In genomic region chr15:55394694-55395093, GRCh38 we compare ENCODE assay signal across 20 cellular contexts. TPM values are rescaled to one million over a fixed set of nuclear protein-coding genes. Genes with fewer than 3 reads are reported as not detected.
DNase-seq lines count a peak whose midpoint lies in the region; ATAC-seq and TF ChIP-seq lines count a peak whose summit lies in the region.
"Had no signal": no experiment of that assay in that cellular context is flagged by ENCODE, and none has a peak within 500 bp of the region (broad histone marks: within the 10 kb centered on the region; RNA-seq: fewer than 3 reads in every experiment).

No MANE protein-coding gene starts in this region.

- peaks cover 0 to 1% (median 0%) of the 10 kb centered on the region in 3 donors for H3K27me3 Mint-ChIP-seq in CD14-positive monocyte (ENCODE audit: low read depth in 3 of 3)
- no peaks in the 10 kb centered on the region for H3K27me3 Mint-ChIP-seq in naive thymus-derived CD4-positive, alpha-beta T cell
- H3K27me3 Mint-ChIP-seq: activated B cell treated with CpG ODN at 0.5 μM for 24 hours; activated naive CD8-positive, alpha-beta T cell treated with anti-CD3 and anti-CD28 coated beads, Interleukin-2, amount 10 ng/mL, durations not matched to agents 7 days and 5 days; CD4-positive, CD25-positive, alpha-beta regulatory T cell had no signal

- no peak overlapping the region for H3K27ac ChIP-seq in naive thymus-derived CD4-positive, alpha-beta T cell (ENCODE audit: low read depth, low read length)
- peak overlapping the region in 1 of 10 donors; percentile 60 for H3K27ac ChIP-seq in heart right ventricle
- H3K27ac ChIP-seq: esophagus squamous epithelium, thoracic aorta had no signal

- H3K4me3 Mint-ChIP-seq in CD14-positive monocyte, result peak overlapping the region; percentile 21 to 68
- H3K4me3 Mint-ChIP-seq in naive thymus-derived CD4-positive, alpha-beta T cell, result no peak overlapping the region
- H3K4me3 Mint-ChIP-seq: activated B cell treated with CpG ODN at 0.5 μM for 24 hours; activated CD8-positive, alpha-beta T cell treated with anti-CD3 and anti-CD28 coated beads, Interleukin-2, amount 10 ng/mL, durations not matched to agents 7 days and 5 days; activated naive CD8-positive, alpha-beta T cell treated with anti-CD3 and anti-CD28 coated beads, Interleukin-2, amount 10 ng/mL, durations not matched to agents 7 days and 5 days; activated T-cell treated with anti-CD3 and anti-CD28 coated beads, Interleukin-2, amount 50 U/mL, for 72 hours; stimulated activated effector memory CD8-positive, alpha-beta T cell treated with anti-CD3 and anti-CD28 coated beads, Interleukin-12 subunit alpha, Interleukin-12 subunit beta, amount 100 ng/mL, for 72 hours; T-helper 1 cell treated with Interleukin-12 subunit alpha and Interleukin-12 subunit beta and Interleukin-4 antibody, amounts not matched to agents 30 μg/mL and 1 μg/mL, for 36 hours had no signal

- peaks cover 60% of the 10 kb centered on the region for H3K4me1 Mint-ChIP-seq in CD14-positive monocyte
- H3K4me1 Mint-ChIP-seq in naive thymus-derived CD4-positive, alpha-beta T cell, result peaks cover 0 to 36% (median 29%) of the 10 kb centered on the region in 7 donors
- H3K4me1 Mint-ChIP-seq: activated B cell treated with CpG ODN at 0.5 μM for 24 hours had no signal

- no peak overlapping the region for H3K4me3 ChIP-seq in naive thymus-derived CD4-positive, alpha-beta T cell (ENCODE audit: low read length)
- H3K4me3 ChIP-seq in heart right ventricle, result no peak overlapping the region
- H3K4me3 ChIP-seq: esophagus squamous epithelium, thoracic aorta had no signal

- peak; percentile 31 for ATAC-seq in naive thymus-derived CD4-positive, alpha-beta T cell
- ATAC-seq in heart right ventricle, result no peak
- ATAC-seq: activated CD8-positive, alpha-beta T cell treated with anti-CD3 and anti-CD28 coated beads, Interleukin-2, amount 10 ng/mL, durations not matched to agents 7 days and 5 days; activated T-cell treated with anti-CD3 and anti-CD28 coated beads, Interleukin-2, amount 50 U/mL, for 72 hours; stimulated activated effector memory CD8-positive, alpha-beta T cell treated with anti-CD3 and anti-CD28 coated beads, Interleukin-12 subunit alpha, Interleukin-12 subunit beta, amount 100 ng/mL, for 72 hours had no signal

- TF ChIP-seq CTCF in CD14-positive monocyte (IDR thresholded peaks at IDR 0.05) (no peak), heart right ventricle (IDR thresholded peaks at IDR 0.05) (no peak)

- H3K27me3 ChIP-seq in naive thymus-derived CD4-positive, alpha-beta T cell (ENCODE audit: control insufficient read depth in 2 of 2, insufficient read depth in 2 of 2, low read length in 2 of 2), result no peaks in the 10 kb centered on the region
- no peaks in the 10 kb centered on the region for H3K27me3 ChIP-seq in heart right ventricle
- H3K27me3 ChIP-seq: esophagus squamous epithelium had no signal

- no peaks in the 10 kb centered on the region for H3K4me1 ChIP-seq in naive thymus-derived CD4-positive, alpha-beta T cell (ENCODE audit: control insufficient read depth in 2 of 2, insufficient read depth in 2 of 2, low read length in 2 of 2)
- peaks cover 0 to 30% (median 0%) of the 10 kb centered on the region in 9 donors for H3K4me1 ChIP-seq in heart right ventricle
- H3K4me1 ChIP-seq: esophagus squamous epithelium had no signal

- peak overlapping the region; percentile 72 to 92 (median 89) for H3K27ac Mint-ChIP-seq in CD14-positive monocyte
- peak overlapping the region in 1 of 9 donors; percentile 47 for H3K27ac Mint-ChIP-seq in naive thymus-derived CD4-positive, alpha-beta T cell
- H3K27ac Mint-ChIP-seq: activated B cell treated with CpG ODN at 0.5 μM for 24 hours; activated CD8-positive, alpha-beta T cell treated with anti-CD3 and anti-CD28 coated beads, Interleukin-2, amount 10 ng/mL, durations not matched to agents 7 days and 5 days; activated naive CD8-positive, alpha-beta T cell treated with anti-CD3 and anti-CD28 coated beads, Interleukin-2, amount 10 ng/mL, durations not matched to agents 7 days and 5 days; activated T-cell treated with anti-CD3 and anti-CD28 coated beads, Interleukin-2, amount 50 U/mL, for 72 hours; CD4-positive, CD25-positive, alpha-beta regulatory T cell; stimulated activated effector memory CD8-positive, alpha-beta T cell treated with anti-CD3 and anti-CD28 coated beads, Interleukin-12 subunit alpha, Interleukin-12 subunit beta, amount 100 ng/mL, for 72 hours; T-helper 1 cell treated with Interleukin-12 subunit alpha and Interleukin-12 subunit beta and Interleukin-4 antibody, amounts not matched to agents 30 μg/mL and 1 μg/mL, for 36 hours had no signal

- intact Hi-C loops in CD14-positive monocyte (cut with micrococcal nuclease) (no loop called here), heart right ventricle (cut with DNase I) (no loop called here)
- intact Hi-C loops in naive thymus-derived CD4-positive, alpha-beta T cell (cut with micrococcal nuclease), result no loop called here

- no peaks in the 10 kb centered on the region for H3K36me3 ChIP-seq in naive thymus-derived CD4-positive, alpha-beta T cell (ENCODE audit: control insufficient read depth in 2 of 3, insufficient read depth in 3 of 3, low read length in 3 of 3)
- peaks cover 0 to 5% (median 0%) of the 10 kb centered on the region in 9 donors for H3K36me3 ChIP-seq in heart right ventricle
- H3K36me3 ChIP-seq: thoracic aorta had no signal

- H3K9me3 Mint-ChIP-seq in CD14-positive monocyte, result peaks cover 1 to 8% (median 5%) of the 10 kb centered on the region in 7 donors
- H3K9me3 Mint-ChIP-seq in naive thymus-derived CD4-positive, alpha-beta T cell, result peaks cover 0 to 10% (median 3%) of the 10 kb centered on the region in 11 donors
- H3K9me3 Mint-ChIP-seq: activated B cell treated with CpG ODN at 0.5 μM for 24 hours; activated T-cell treated with anti-CD3 and anti-CD28 coated beads, Interleukin-2, amount 50 U/mL, for 72 hours; stimulated activated effector memory CD8-positive, alpha-beta T cell treated with anti-CD3 and anti-CD28 coated beads, Interleukin-12 subunit alpha, Interleukin-12 subunit beta, amount 100 ng/mL, for 72 hours had no signal

- DNase-seq in CD14-positive monocyte (ENCODE audit: low spot score) (peak; percentile 55), MV-4-11 (lab: John Stamatoyannopoulos, UW) (peak; percentile 93), amniotic epithelial cell (ENCODE audit: low read depth) (peak; percentile 64), SK-N-DZ (ENCODE audit: low spot score) (no peak), activated T-cell treated with anti-CD3 and anti-CD28 coated beads for 4 hours (no peak), heart right ventricle (no peak), T-helper 2 cell (no peak)
- DNase-seq in naive thymus-derived CD4-positive, alpha-beta T cell, result no peak
- DNase-seq: activated B cell treated with CpG ODN at 0.5 μM for 24 hours; activated CD8-positive, alpha-beta T cell treated with anti-CD3 and anti-CD28 coated beads, Interleukin-2, amount 10 ng/mL, durations not matched to agents 7 days and 5 days; activated naive CD8-positive, alpha-beta T cell treated with anti-CD3 and anti-CD28 coated beads, Interleukin-2, amount 10 ng/mL, durations not matched to agents 7 days and 5 days; activated T-cell treated with anti-CD3 and anti-CD28 coated beads, Interleukin-2, amount 50 U/mL, for 72 hours; CD4-positive, CD25-positive, alpha-beta regulatory T cell; DMS79; esophagus squamous epithelium; NCI-H2029; Right ventricle myocardium superior had no signal

- 92 to 100% methylated on average over 1 of the region's 1 CpG for WGBS in heart right ventricle, 2 donors

- CTCF ChIA-PET in naive thymus-derived CD4-positive, alpha-beta T cell (lab: Charles Lee), result interaction anchor here (0.6 to 1.0 kb wide), 2 partner anchors 45 to 82 kb away, joined by 3 read pairs; no protein-coding TSS in a partner anchor

- peaks cover 23 to 50% of the 10 kb centered on the region in 2 donors for H3K36me3 Mint-ChIP-seq in CD14-positive monocyte
- peaks cover 17 to 55% (median 40%) of the 10 kb centered on the region in 5 donors for H3K36me3 Mint-ChIP-seq in naive thymus-derived CD4-positive, alpha-beta T cell
- H3K36me3 Mint-ChIP-seq: stimulated activated effector memory CD8-positive, alpha-beta T cell treated with anti-CD3 and anti-CD28 coated beads, Interleukin-12 subunit alpha, Interleukin-12 subunit beta, amount 100 ng/mL, for 72 hours had no signal

- POLR2A ChIA-PET in naive thymus-derived CD4-positive, alpha-beta T cell (lab: Charles Lee), result no interaction called here

- H3K9me3 ChIP-seq in naive thymus-derived CD4-positive, alpha-beta T cell (ENCODE audit: control insufficient read depth in 2 of 3, low read length in 3 of 3), result no peaks in the 10 kb centered on the region
- no peaks in the 10 kb centered on the region for H3K9me3 ChIP-seq in heart right ventricle
- H3K9me3 ChIP-seq: esophagus squamous epithelium, thoracic aorta had no signal

RNA-seq across cellular contexts. Expression of gene CCPG1, which starts 13.5 kb away (rescaled TPM):
- polyA plus RNA-seq in CD14-positive monocyte (100 to 1,000 TPM; 145 to 196 TPM), heart right ventricle (10 to 100 TPM; 24.5 to 32.8 TPM)
- total RNA-seq in naive thymus-derived CD4-positive, alpha-beta T cell, result 10 to 100 TPM; 17.9 to 40.9 (median 28.4) TPM
- 10 to 100 TPM; 25.8 to 31.0 TPM for polyA plus RNA-seq in naive thymus-derived CD4-positive, alpha-beta T cell
- polyA plus RNA-seq in SK-N-DZ (2014; cell fraction: cytosol; rRNA removed), result 12.7 and 16.1 TPM in 2 replicates
- 10.6 and 11.1 TPM in 2 replicates for polyA plus RNA-seq in SK-N-DZ (2014; cell fraction: nucleus; rRNA removed)
- 100 to 1,000 TPM in 1 of 10 donors, 10 to 100 TPM in 9; 71.2 to 106 (median 88.2) TPM for total RNA-seq in heart right ventricle

RNA-seq across cellular contexts. Expression of gene PIERCE2, which starts 13.6 kb away (rescaled TPM):
- polyA plus RNA-seq in CD14-positive monocyte (1 to 10 TPM in 1 of 2 donors, under 1 TPM in 1; 0.61 to 1.3 TPM), heart right ventricle (10 to 100 TPM in 1 of 2 donors, 1 to 10 TPM in 1; 6.3 to 11.6 TPM)
- under 1 TPM in 1 of 5 experiments, not detected in 4; 0.42 TPM for total RNA-seq in naive thymus-derived CD4-positive, alpha-beta T cell
- polyA plus RNA-seq in naive thymus-derived CD4-positive, alpha-beta T cell, result 1 to 10 TPM in 1 of 2 donors, not detected in 1; 1.3 TPM
- 3.1 and 3.9 TPM in 2 replicates for polyA plus RNA-seq in SK-N-DZ (2014; cell fraction: cytosol; rRNA removed)
- polyA plus RNA-seq in SK-N-DZ (2014; cell fraction: nucleus; rRNA removed), result 0.83 and 8.6 TPM in 2 replicates
- 10 to 100 TPM in 1 of 10 donors, 1 to 10 TPM in 9; 3.0 to 10.1 (median 4.7) TPM for total RNA-seq in heart right ventricle
- total RNA-seq: activated CD8-positive, alpha-beta T cell treated with anti-CD3 and anti-CD28 coated beads, Interleukin-2, amount 10 ng/mL, durations not matched to agents 7 days and 5 days; activated naive CD8-positive, alpha-beta T cell treated with anti-CD3 and anti-CD28 coated beads, Interleukin-2, amount 10 ng/mL, durations not matched to agents 7 days and 5 days; CD4-positive, CD25-positive, alpha-beta regulatory T cell had no signal

Comparison
In these comparisons a context has a peak if more than half of its experiments do, and no peak if none do; other contexts are left out.
1. DNase-seq: peak in CD14-positive monocyte (single experiment), MV-4-11 (single experiment) and amniotic epithelial cell (single experiment); none in naive thymus-derived CD4-positive, alpha-beta T cell (0 of 9), SK-N-DZ (single experiment), activated T-cell treated with anti-CD3 and anti-CD28 coated beads for 4 hours (single experiment), heart right ventricle (0 of 2) and T-helper 2 cell (0 of 5).
2. H3K4me3 Mint-ChIP-seq: peak in CD14-positive monocyte (2 of 2); none in naive thymus-derived CD4-positive, alpha-beta T cell (0 of 10).
3. RNA of gene CCPG1, which starts 13.5 kb away (polyA plus RNA-seq): 145 to 196 TPM in CD14-positive monocyte; 24.5 to 32.8 TPM in heart right ventricle and 25.8 to 31.0 TPM in naive thymus-derived CD4-positive, alpha-beta T cell; every median in the first group is over 4 times any median in the second.